Comparison of ENCODE assay signal across 10 cellular contexts in genomic region chr20:62927128-62927705, GRCh38. TPM values are rescaled to one million over a fixed set of nuclear protein-coding genes. Genes with fewer than 3 reads are reported as not detected.
DNase-seq lines count a peak whose midpoint lies in the region; ATAC-seq and TF ChIP-seq lines count a peak whose summit lies in the region.
"Had no signal": no experiment of that assay in that cellular context is flagged by ENCODE, and none has a peak within 500 bp of the region (broad histone marks: within the 10 kb centered on the region; RNA-seq: fewer than 3 reads in every experiment).

No MANE protein-coding gene starts in this region.

- no peak overlapping the region for H3K4ac ChIP-seq in mesendoderm (ENCODE audit: low read depth, low read length)

- H2BK5ac ChIP-seq in mesendoderm (ENCODE audit: low read length): no peak overlapping the region

- no peak overlapping the region for H4K5ac ChIP-seq in mesendoderm (ENCODE audit: low read length)

- peak overlapping the region; percentile 98 for H3K27ac ChIP-seq in cardiac muscle cell
- H3K27ac ChIP-seq in body of pancreas: peak overlapping the region; percentile 88 to 98 (median 94)
- peak overlapping the region; percentile 13 for H3K27ac ChIP-seq in mesendoderm (ENCODE audit: low read depth, low read length)
- peak overlapping the region; percentile 97 for H3K27ac ChIP-seq in upper lobe of right lung
- H3K27ac ChIP-seq in adrenal gland: peak overlapping the region in 2 of 5 donors; percentile 96 to 100

- WGBS in body of pancreas, 2 donors: 69 to 74% methylated on average over 12 of the region's 12 CpGs
- WGBS in mesendoderm (ENCODE audit: extremely low coverage, insufficient coverage, low lambda C conversion rate): no CpG with 5 or more reads among the region's 12 CpGs
- 71 to 83% (median 78%) methylated on average over 12 of the region's 12 CpGs for WGBS in adrenal gland, 4 donors

- H3K23ac ChIP-seq in mesendoderm (ENCODE audit: low read length): no peak overlapping the region

- peak overlapping the region; percentile 7 for H3K18ac ChIP-seq in mesendoderm (ENCODE audit: low read length)

- H3K27me3 ChIP-seq in cardiac muscle cell: no peaks in the 10 kb centered on the region
- H3K27me3 ChIP-seq in body of pancreas: no peaks in the 10 kb centered on the region
- H3K27me3 ChIP-seq in mesendoderm (ENCODE audit: insufficient read depth, low read length, poor library complexity): no peaks in the 10 kb centered on the region
- no peaks in the 10 kb centered on the region for H3K27me3 ChIP-seq in upper lobe of right lung
- no peaks in the 10 kb centered on the region for H3K27me3 ChIP-seq in adrenal gland
- H3K27me3 ChIP-seq: brain microvascular endothelial cell had no signal

- H3K9ac ChIP-seq in mesendoderm (ENCODE audit: low read length): peak overlapping the region; percentile 82

- H3K9me3 ChIP-seq in cardiac muscle cell (ENCODE audit: low read depth): no peaks in the 10 kb centered on the region
- no peaks in the 10 kb centered on the region for H3K9me3 ChIP-seq in body of pancreas
- H3K9me3 ChIP-seq in upper lobe of right lung: no peaks in the 10 kb centered on the region
- H3K9me3 ChIP-seq in adrenal gland (replicated peaks in 1 of 3): no peaks in the 10 kb centered on the region

- H3K4me3 ChIP-seq in cardiac muscle cell: peak overlapping the region; percentile 97
- no peak overlapping the region for H3K4me3 ChIP-seq in body of pancreas
- H3K4me3 ChIP-seq in mesendoderm (ENCODE audit: low read length): no peak overlapping the region
- H3K4me3 ChIP-seq in upper lobe of right lung: peak overlapping the region; percentile 88
- H3K4me3 ChIP-seq in adrenal gland: peak overlapping the region in 1 of 4 donors; percentile 100

- H3K79me1 ChIP-seq in mesendoderm (ENCODE audit: low read length): peaks cover 7% of the 10 kb centered on the region

- peak overlapping the region; percentile 87 for H3K56ac ChIP-seq in mesendoderm (ENCODE audit: low read length)

- H2BK120ac ChIP-seq in mesendoderm (ENCODE audit: low read depth, low read length): no peak overlapping the region

- DNase-seq in cardiac muscle cell (ENCODE audit: low read depth in 1 of 2, low spot score in 1 of 2) (no peak), Right ventricle myocardium inferior (ENCODE audit: missing footprints) (no peak), body of pancreas (no peak), mesendoderm (no peak), upper lobe of right lung (no peak), adrenal gland (no peak)

- H3K79me2 ChIP-seq in mesendoderm (ENCODE audit: control insufficient read depth, insufficient read depth, low read length): peaks cover 85% of the 10 kb centered on the region

- peak overlapping the region; percentile 57 for H3K4me2 ChIP-seq in mesendoderm (ENCODE audit: low read length)

- intact Hi-C loops in Right ventricle myocardium inferior (cut with DNase I): loop anchor here (5.0 kb wide), 1 partner anchor 50 kb away; no protein-coding TSS in a partner anchor
- intact Hi-C loops in body of pancreas (cut with DNase I): no loop called here
- intact Hi-C loops in upper lobe of right lung (cut with DNase I): no loop called here
- intact Hi-C loops in adrenal gland (cut with DNase I): no loop called here

- ATAC-seq in Right ventricle myocardium inferior: no peak
- no peak for ATAC-seq in body of pancreas
- ATAC-seq in upper lobe of right lung: no peak
- ATAC-seq in HG02642 (IDR thresholded peaks at IDR 0.05; ENCODE audit: poor library complexity, unreplicated experiment): no peak
- ATAC-seq in HG03025 (IDR thresholded peaks at IDR 0.05; ENCODE audit: low FRiP score, unreplicated experiment): no peak

- peaks cover 16% of the 10 kb centered on the region for H3K4me1 ChIP-seq in cardiac muscle cell (ENCODE audit: low read depth)
- peaks cover 60% of the 10 kb centered on the region for H3K4me1 ChIP-seq in body of pancreas
- H3K4me1 ChIP-seq in mesendoderm (ENCODE audit: control insufficient read depth, low read depth, low read length): peaks cover 18% of the 10 kb centered on the region
- H3K4me1 ChIP-seq in upper lobe of right lung: peaks cover 60% of the 10 kb centered on the region
- peaks cover 35 to 65% of the 10 kb centered on the region in 2 donors for H3K4me1 ChIP-seq in adrenal gland (replicated peaks in 1 of 2)

- H3K36me3 ChIP-seq in cardiac muscle cell (no peaks in the 10 kb centered on the region), body of pancreas (replicated peaks in 1 of 2; ENCODE audit: insufficient read depth in 1 of 2, low read depth in 2 of 2) (no peaks in the 10 kb centered on the region), mesendoderm (ENCODE audit: control insufficient read depth, insufficient read depth, low read length) (no peaks in the 10 kb centered on the region), upper lobe of right lung (no peaks in the 10 kb centered on the region), adrenal gland (replicated peaks in 1 of 2) (no peaks in the 10 kb centered on the region)
- H3K36me3 ChIP-seq: brain microvascular endothelial cell had no signal

- TF ChIP-seq POLR2A in body of pancreas (IDR thresholded peaks at IDR 0.05): no peak
- no peak for TF ChIP-seq POLR2A in adrenal gland (IDR thresholded peaks at IDR 0.05)

- TF ChIP-seq CTCF in cardiac muscle cell (IDR thresholded peaks at IDR 0.05; ENCODE audit: low read depth, low read length): no peak
- TF ChIP-seq CTCF in body of pancreas (IDR thresholded peaks at IDR 0.05): no peak
- TF ChIP-seq CTCF in upper lobe of right lung (IDR thresholded peaks at IDR 0.05): no peak
- no peak for TF ChIP-seq CTCF in adrenal gland (IDR thresholded peaks at IDR 0.05)

- H2AK5ac ChIP-seq in mesendoderm (ENCODE audit: low read length): no peak overlapping the region

- no peak overlapping the region for H4K8ac ChIP-seq in mesendoderm (ENCODE audit: low read depth, low read length)

- H2BK15ac ChIP-seq in mesendoderm (replicated peaks; ENCODE audit: low read depth): no peak overlapping the region

RNA-seq across cellular contexts. Expression of gene DIDO1, which starts 0.9 kb away (rescaled TPM):
- total RNA-seq in cardiac muscle cell: 39.4 and 69.2 TPM in 2 replicates
- polyA plus RNA-seq in cardiac muscle cell: 28.3 and 42.5 TPM in 2 replicates
- 33.5 TPM for total RNA-seq in Right ventricle myocardium inferior
- 10 to 100 TPM; 38.4 to 51.7 TPM for total RNA-seq in body of pancreas
- 37.6 TPM for polyA plus RNA-seq in mesendoderm (2013, experiment 1 of 2)
- polyA plus RNA-seq in mesendoderm (2013, experiment 2 of 2): 38.2 TPM
- 55.5 TPM for total RNA-seq in upper lobe of right lung
- total RNA-seq in adrenal gland: 10 to 100 TPM; 29.8 to 51.3 (median 46.5) TPM
- 10 to 100 TPM; 19.0 to 27.9 (median 23.6) TPM for polyA plus RNA-seq in adrenal gland

RNA-seq across cellular contexts. Expression of gene GID8, which starts 10.7 kb away (rescaled TPM):
- 42.1 and 49.5 TPM in 2 replicates for total RNA-seq in cardiac muscle cell
- polyA plus RNA-seq in cardiac muscle cell: 24.5 and 34.0 TPM in 2 replicates
- total RNA-seq in Right ventricle myocardium inferior: 16.1 TPM
- 10 to 100 TPM; 26.2 to 29.7 TPM for total RNA-seq in body of pancreas
- 34.7 TPM for polyA plus RNA-seq in mesendoderm (2013, experiment 1 of 2)
- polyA plus RNA-seq in mesendoderm (2013, experiment 2 of 2): 34.4 TPM
- total RNA-seq in upper lobe of right lung: 27.4 TPM
- total RNA-seq in adrenal gland: 10 to 100 TPM; 17.8 to 38.5 (median 25.3) TPM
- polyA plus RNA-seq in adrenal gland: 10 to 100 TPM in 2 of 3 donors, 1 to 10 TPM in 1; 9.4 to 16.8 (median 10.1) TPM

RNA-seq across cellular contexts. Expression of gene SLC17A9, which starts 25.3 kb away (rescaled TPM):
- total RNA-seq in cardiac muscle cell: 2.5 and 3.2 TPM in 2 replicates
- 1.8 and 4.1 TPM in 2 replicates for polyA plus RNA-seq in cardiac muscle cell
- 0.41 TPM for total RNA-seq in Right ventricle myocardium inferior
- total RNA-seq in body of pancreas: 1 to 10 TPM in 1 of 2 donors, under 1 TPM in 1; 0.78 to 4.9 TPM
- 11.4 TPM for polyA plus RNA-seq in mesendoderm (2013, experiment 1 of 2)
- 12.4 TPM for polyA plus RNA-seq in mesendoderm (2013, experiment 2 of 2)
- total RNA-seq in upper lobe of right lung: 15.2 TPM
- 1 to 10 TPM in 7 of 8 donors, under 1 TPM in 1; 0.24 to 4.6 (median 2.9) TPM for total RNA-seq in adrenal gland
- 10 to 100 TPM in 2 of 3 donors, 1 to 10 TPM in 1; 1.2 to 69.1 (median 11.9) TPM for polyA plus RNA-seq in adrenal gland
- total RNA-seq: HT1080 had no signal

Comparison
In these comparisons a context has a peak if more than half of its experiments do, and no peak if none do; other contexts are left out.
1. H3K4me3 ChIP-seq: peak in cardiac muscle cell (single experiment) and upper lobe of right lung (single experiment); none in body of pancreas (0 of 2) and mesendoderm (single experiment).